ENCODE assay signal across 12 cellular contexts in genomic region chr10:62924344-62924748, GRCh38.
A peak's percentile ranks its signal among the peaks of the same experiment; 100 is the strongest.
DNase-seq lines count a peak whose midpoint lies in the region; ATAC-seq and TF ChIP-seq lines count a peak whose summit lies in the region.
"Had no signal": no experiment of that assay in that cellular context is flagged by ENCODE, and none has a peak within 500 bp of the region (broad histone marks: within the 10 kb centered on the region; RNA-seq: fewer than 3 reads in every experiment).

No MANE protein-coding gene starts in this region.

- H3K4me1 Mint-ChIP-seq in WTC11: peaks cover 6% of the 10 kb centered on the region; the same call in 1 of the 2 replicates
- no peaks in the 10 kb centered on the region for H3K4me1 Mint-ChIP-seq in activated naive CD4-positive, alpha-beta T cell treated with anti-CD3 and anti-CD28 coated beads, Interleukin-2, amount 10 ng/mL, durations not matched to agents 7 days and 5 days
- H3K4me1 Mint-ChIP-seq: memory B cell had no signal

- H3K36me3 Mint-ChIP-seq in WTC11: peaks cover 12% of the 10 kb centered on the region; the same call in 1 of the 2 replicates
- H3K36me3 Mint-ChIP-seq in activated naive CD4-positive, alpha-beta T cell treated with anti-CD3 and anti-CD28 coated beads, Interleukin-2, amount 10 ng/mL, durations not matched to agents 7 days and 5 days: no peaks in the 10 kb centered on the region
- H3K36me3 Mint-ChIP-seq: memory B cell had no signal

- no peak overlapping the region for H4K8ac ChIP-seq in mesenchymal stem cell (ENCODE audit: low read length)

- no peak overlapping the region for H4K91ac ChIP-seq in mesenchymal stem cell (ENCODE audit: low read length)

- no peak overlapping the region for H3K4ac ChIP-seq in mesenchymal stem cell (ENCODE audit: low read depth in 1 of 2, low read length in 2 of 2)

- no peaks in the 10 kb centered on the region for H3K9me3 ChIP-seq in mesenchymal stem cell (ENCODE audit: control insufficient read depth, low read length)

- no peak overlapping the region for H3K4me2 ChIP-seq in mesenchymal stem cell (ENCODE audit: low read length, poor library complexity, severe bottlenecking)

- no peak overlapping the region for H2AK5ac ChIP-seq in mesenchymal stem cell (ENCODE audit: low read length, severe bottlenecking)

- CTCF ChIA-PET in WTC11 (lab: Charles Lee): interaction anchor here (0.6 to 0.7 kb wide), 2 partner anchors 13 to 107 kb away, joined by 3 to 5 read pairs; no protein-coding TSS in a partner anchor
- CTCF ChIA-PET in activated naive CD4-positive, alpha-beta T cell treated with anti-CD3 and anti-CD28 coated beads, Interleukin-2, amount 10 ng/mL, durations not matched to agents 7 days and 5 days (lab: Charles Lee): no interaction called here

- H3K27ac Mint-ChIP-seq in WTC11: no peak overlapping the region
- H3K27ac Mint-ChIP-seq in activated naive CD4-positive, alpha-beta T cell treated with anti-CD3 and anti-CD28 coated beads, Interleukin-2, amount 10 ng/mL, durations not matched to agents 7 days and 5 days: no peak overlapping the region
- H3K27ac Mint-ChIP-seq: memory B cell; T-helper 2 cell treated with Interferon-gamma antibody and Interleukin-4, amounts not matched to agents 5 μg/mL and 100 μg/mL, for 36 hours had no signal

- H2BK12ac ChIP-seq in mesenchymal stem cell (ENCODE audit: low read length in 2 of 2): no peak overlapping the region

- no peaks in the 10 kb centered on the region for H3K27me3 ChIP-seq in mesenchymal stem cell (ENCODE audit: control insufficient read depth in 1 of 2, insufficient read depth in 1 of 2, low read length in 2 of 2)

- POLR2A ChIA-PET in WTC11 (lab: Charles Lee): no interaction called here

- no peak for TF ChIP-seq CTCF in WTC11 (IDR thresholded peaks at IDR 0.05)

- H3K36me3 ChIP-seq in mesenchymal stem cell (ENCODE audit: control insufficient read depth in 1 of 2, insufficient read depth in 2 of 2, low read depth in 1 of 2, low read length in 2 of 2): peaks cover 0 to 3% of the 10 kb centered on the region in 2 experiments

- DNase-seq in DMS153 treated with DMSO at 0.1 percent for 48 hours (lab: John Stamatoyannopoulos, UW; ENCODE audit: unreplicated experiment) (peak; percentile 41), WTC11 (ENCODE audit: low spot score) (peak; percentile 84), mesenchymal stem cell (no peak)
- no peak for DNase-seq in activated naive CD4-positive, alpha-beta T cell treated with anti-CD3 and anti-CD28 coated beads, Interleukin-2, amount 10 ng/mL, durations not matched to agents 7 days and 5 days
- DNase-seq: EL, IMR-90, NCI-H345 had no signal

- no peak overlapping the region for H3K18ac ChIP-seq in mesenchymal stem cell (ENCODE audit: low read depth in 1 of 2, low read length in 2 of 2)

- H3K4me3 Mint-ChIP-seq in WTC11: peak overlapping the region; percentile 39
- H3K4me3 Mint-ChIP-seq in activated naive CD4-positive, alpha-beta T cell treated with anti-CD3 and anti-CD28 coated beads, Interleukin-2, amount 10 ng/mL, durations not matched to agents 7 days and 5 days: no peak overlapping the region
- H3K4me3 Mint-ChIP-seq: memory B cell; T-helper 2 cell treated with Interferon-gamma antibody and Interleukin-4, amounts not matched to agents 5 μg/mL and 100 μg/mL, for 36 hours had no signal

- H3K9ac ChIP-seq in mesenchymal stem cell (ENCODE audit: low read length): no peak overlapping the region

- H2AFZ ChIP-seq in mesenchymal stem cell (ENCODE audit: low read depth, low read length): peak overlapping the region; percentile 64

- H3K27ac ChIP-seq in mesenchymal stem cell (ENCODE audit: low read length, poor library complexity, severe bottlenecking): no peak overlapping the region

- H3K23ac ChIP-seq in mesenchymal stem cell (ENCODE audit: low read length in 2 of 2): no peak overlapping the region

- no peak overlapping the region for H2BK15ac ChIP-seq in mesenchymal stem cell (ENCODE audit: low read depth, poor library complexity, severe bottlenecking)

- WGBS in mesenchymal stem cell: 27% methylated on average over 18 of the region's 20 CpGs

- H2BK5ac ChIP-seq in mesenchymal stem cell (ENCODE audit: low read depth, low read length, poor library complexity, severe bottlenecking): no peak overlapping the region

- H3K79me1 ChIP-seq in mesenchymal stem cell (replicated peaks; ENCODE audit: low read length, poor library complexity, severe bottlenecking): no peaks in the 10 kb centered on the region

- H3K4me3 ChIP-seq in mesenchymal stem cell (ENCODE audit: insufficient read depth in 1 of 2, low read depth in 1 of 2, low read length in 2 of 2): no peak overlapping the region

- no peak overlapping the region for H2BK120ac ChIP-seq in mesenchymal stem cell (ENCODE audit: low read depth, low read length)

- H3K9me3 Mint-ChIP-seq in WTC11: peaks cover 10% of the 10 kb centered on the region
- H3K9me3 Mint-ChIP-seq in activated naive CD4-positive, alpha-beta T cell treated with anti-CD3 and anti-CD28 coated beads, Interleukin-2, amount 10 ng/mL, durations not matched to agents 7 days and 5 days: no peaks in the 10 kb centered on the region
- H3K9me3 Mint-ChIP-seq: memory B cell; T-helper 2 cell treated with Interferon-gamma antibody and Interleukin-4, amounts not matched to agents 5 μg/mL and 100 μg/mL, for 36 hours had no signal

- H3K4me1 ChIP-seq in mesenchymal stem cell (ENCODE audit: control insufficient read depth, insufficient read depth, low read depth, low read length): peaks cover 4% of the 10 kb centered on the region

- H3K27me3 Mint-ChIP-seq in WTC11 (ENCODE audit: low read depth): no peaks in the 10 kb centered on the region
- H3K27me3 Mint-ChIP-seq in activated naive CD4-positive, alpha-beta T cell treated with anti-CD3 and anti-CD28 coated beads, Interleukin-2, amount 10 ng/mL, durations not matched to agents 7 days and 5 days: peaks cover 4% of the 10 kb centered on the region

- ATAC-seq in GM19455 (IDR thresholded peaks at IDR 0.05; ENCODE audit: unreplicated experiment) (peak; percentile 62), WTC11 (peak; percentile 100), HG03457 (IDR thresholded peaks at IDR 0.05; ENCODE audit: unreplicated experiment) (no peak), HG03025 (IDR thresholded peaks at IDR 0.05; ENCODE audit: low FRiP score, unreplicated experiment) (no peak)

- H3K14ac ChIP-seq in mesenchymal stem cell (ENCODE audit: low read length in 2 of 2): no peak overlapping the region

TF ChIP-seq in WTC11, 78 proteins besides CTCF, POLR2A, EP300 and RAD21 (continues in another document):
- TF ChIP-seq ETV6 (CRISPR knock-in tag; IDR thresholded peaks at IDR 0.05) (peak; percentile 52; the same call in 1 of the 2 replicates), FOXP4 (CRISPR knock-in tag; IDR thresholded peaks at IDR 0.05) (peak; percentile 61; the same call in 1 of the 2 replicates), IRF1 (CRISPR knock-in tag; IDR thresholded peaks at IDR 0.05) (0 out of 2 replicates have a peak, but pooled peaks have one; percentile 24), E2F5 (CRISPR knock-in tag; IDR thresholded peaks at IDR 0.05) (no peak), ZNF423 (CRISPR knock-in tag; IDR thresholded peaks at IDR 0.05) (peak; percentile 31), SP1 (CRISPR knock-in tag; conservative IDR thresholded peaks at IDR 0.05) (peak; percentile 64), MXD4 (CRISPR knock-in tag; IDR thresholded peaks at IDR 0.05; ENCODE audit: borderline replicate concordance) (no peak), FOXP1 (CRISPR knock-in tag; IDR thresholded peaks at IDR 0.05; ENCODE audit: borderline replicate concordance) (0 out of 2 replicates have a peak, but pooled peaks have one; percentile 48), ZNF138 (CRISPR knock-in tag; conservative IDR thresholded peaks at IDR 0.05) (no peak), SMAD4 (CRISPR knock-in tag; IDR thresholded peaks at IDR 0.05) (no peak), ZNF263 (CRISPR knock-in tag; IDR thresholded peaks at IDR 0.05; ENCODE audit: low read depth) (no peak), CREM (CRISPR knock-in tag; IDR thresholded peaks at IDR 0.05) (no peak), MYBL2 (CRISPR knock-in tag; IDR thresholded peaks at IDR 0.05) (no peak), NFE2L1 (CRISPR knock-in tag; IDR thresholded peaks at IDR 0.05) (no peak)

Comparison
In these comparisons a context has a peak if more than half of its experiments do, and no peak if none do; other contexts are left out.
1. DNase-seq: peak in DMS153 treated with DMSO at 0.1 percent for 48 hours (single experiment) and WTC11 (single experiment); none in mesenchymal stem cell (single experiment) and activated naive CD4-positive, alpha-beta T cell treated with anti-CD3 and anti-CD28 coated beads, Interleukin-2, amount 10 ng/mL, durations not matched to agents 7 days and 5 days (single experiment).
2. ATAC-seq: peak in GM19455 (single experiment) and WTC11 (single experiment); none in HG03457 (single experiment) and HG03025 (single experiment).